8 cellular contexts compared by ENCODE assay signal in the genomic region with DNA sequence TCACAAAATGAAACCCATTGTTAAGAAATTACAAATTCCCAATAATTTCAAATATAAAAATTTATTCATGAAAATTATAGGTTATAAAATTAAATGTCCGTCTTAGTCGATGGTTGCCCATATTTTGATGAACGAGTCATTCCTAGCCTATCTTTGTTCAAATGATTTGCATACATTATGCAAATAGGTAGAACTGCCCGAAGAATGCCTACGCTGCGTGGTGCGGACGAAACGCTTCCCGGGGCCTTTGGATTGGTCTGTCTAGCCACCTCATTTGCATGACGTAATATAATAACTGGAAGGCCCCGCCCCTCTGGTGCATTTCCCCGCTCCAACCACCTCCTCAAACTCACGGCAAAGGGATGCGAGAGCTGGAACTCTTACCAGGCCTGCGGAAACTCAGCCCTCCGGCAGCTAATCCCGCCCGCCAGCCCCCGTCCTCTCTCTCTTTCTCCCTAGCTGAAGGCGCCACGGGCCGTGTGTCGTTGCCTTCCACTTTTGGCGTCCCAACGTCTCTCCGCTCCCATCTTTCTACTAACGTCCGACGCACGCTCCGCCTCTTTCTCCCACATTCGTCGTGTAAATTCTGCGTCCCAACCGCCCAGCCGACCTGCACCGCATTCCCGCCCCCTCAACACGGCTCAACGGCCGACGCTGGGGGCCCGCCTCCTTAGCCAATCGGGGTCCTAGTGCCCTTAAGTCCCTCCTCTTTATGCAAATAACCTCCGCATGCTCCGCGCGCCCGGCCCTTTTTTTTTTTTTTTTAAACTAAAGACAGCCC. TPM values are rescaled to one million over a fixed set of nuclear protein-coding genes. Genes with fewer than 3 reads are reported as not detected.
DNase-seq lines count a peak whose midpoint lies in the region; ATAC-seq and TF ChIP-seq lines count a peak whose summit lies in the region.

No MANE protein-coding gene starts in this region.

- peaks cover 26 to 42% (median 36%) of the 10 kb centered on the region in 11 experiments; a peak in 20 of 22 replicates for H4K20me1 ChIP-seq in BLaER1 treated with 17β-estradiol and CSF1 and Interleukin-3, amounts not matched to agents 10 nM and 100 nM

- no peaks in the 10 kb centered on the region for H3K27me3 ChIP-seq in BLaER1 treated with 17β-estradiol and CSF1 and Interleukin-3, amounts not matched to agents 10 nM and 100 nM
- H3K27me3 ChIP-seq in colonic mucosa (no peaks in the 10 kb centered on the region), layer of hippocampus (ENCODE audit: control insufficient read depth, insufficient read depth, low read length) (no peaks in the 10 kb centered on the region)

- peak overlapping the region; percentile 90 for H3K4me3 Mint-ChIP-seq in activated CD4-positive, alpha-beta T cell treated with anti-CD3 and anti-CD28 coated beads, Interleukin-2, amount 10 ng/mL, durations not matched to agents 24 days and 14 days

- DNase-seq in NCI-H526 (lab: John Stamatoyannopoulos, UW) (peak; percentile 98 to 99), colonic mucosa (peak; percentile 97)
- DNase-seq in activated CD4-positive, alpha-beta T cell treated with anti-CD3 and anti-CD28 coated beads, Interleukin-2, amount 10 ng/mL, durations not matched to agents 24 days and 14 days, result peak; percentile 99
- DNase-seq in stimulated activated CD4-positive, alpha-beta T cell treated with anti-CD3 and anti-CD28 coated beads, Interleukin-1b, Interleukin-23, amount 100 ng/mL, for 24 hours (ENCODE audit: low read depth in 4 of 4, low spot score in 1 of 4), result peak; percentile 84 to 96 (median 88)

- no peak for TF ChIP-seq CTCF in colonic mucosa (IDR thresholded peaks at IDR 0.05)

- peaks cover 46% of the 10 kb centered on the region for H3K4me1 Mint-ChIP-seq in activated CD4-positive, alpha-beta T cell treated with anti-CD3 and anti-CD28 coated beads, Interleukin-2, amount 10 ng/mL, durations not matched to agents 24 days and 14 days

- H3K4me1 ChIP-seq in BLaER1 treated with 17β-estradiol and CSF1 and Interleukin-3, amounts not matched to agents 10 nM and 100 nM, result peaks cover 35 to 72% (median 42%) of the 10 kb centered on the region in 10 experiments
- peaks cover 4% of the 10 kb centered on the region for H3K4me1 ChIP-seq in colonic mucosa

- H3K9me3 Mint-ChIP-seq in activated CD4-positive, alpha-beta T cell treated with anti-CD3 and anti-CD28 coated beads, Interleukin-2, amount 10 ng/mL, durations not matched to agents 24 days and 14 days, result no peaks in the 10 kb centered on the region

- peak overlapping the region; percentile 95 for H3K27ac Mint-ChIP-seq in activated CD4-positive, alpha-beta T cell treated with anti-CD3 and anti-CD28 coated beads, Interleukin-2, amount 10 ng/mL, durations not matched to agents 24 days and 14 days

- ATAC-seq in GM19328 (IDR thresholded peaks at IDR 0.05; ENCODE audit: unreplicated experiment), result peak; percentile 79
- peak; percentile 39 for ATAC-seq in HG03469 (IDR thresholded peaks at IDR 0.05; ENCODE audit: unreplicated experiment)

- peaks cover 20 to 36% (median 35%) of the 10 kb centered on the region in 11 experiments for H3K36me3 ChIP-seq in BLaER1 treated with 17β-estradiol and CSF1 and Interleukin-3, amounts not matched to agents 10 nM and 100 nM
- H3K36me3 ChIP-seq in colonic mucosa, result no peaks in the 10 kb centered on the region

- H3K36me3 Mint-ChIP-seq in activated CD4-positive, alpha-beta T cell treated with anti-CD3 and anti-CD28 coated beads, Interleukin-2, amount 10 ng/mL, durations not matched to agents 24 days and 14 days (ENCODE audit: low read depth), result peaks cover 53% of the 10 kb centered on the region

- intact Hi-C loops in activated CD4-positive, alpha-beta T cell treated with anti-CD3 and anti-CD28 coated beads, Interleukin-2, amount 10 ng/mL, durations not matched to agents 24 days and 14 days (cut with micrococcal nuclease), result loop anchor here (1.0 to 2.0 kb wide), 8 partner anchors 32 to 423 kb away; a partner anchor contains a TSS
- intact Hi-C loops in colonic mucosa (cut with DNase I), result loop anchor here (5.0 kb wide), 1 partner anchor 37 kb away; a partner anchor contains a TSS

- H3K4me3 ChIP-seq in BLaER1 treated with 17β-estradiol and CSF1 and Interleukin-3, amounts not matched to agents 10 nM and 100 nM, result peak overlapping the region; percentile 67 to 99 (median 94)
- peak overlapping the region; percentile 68 for H3K4me3 ChIP-seq in colonic mucosa

- H3K9ac ChIP-seq in BLaER1 treated with 17β-estradiol and CSF1 and Interleukin-3, amounts not matched to agents 10 nM and 100 nM, result peak overlapping the region; percentile 87 to 99 (median 99)
- H3K9ac ChIP-seq in colonic mucosa (ENCODE audit: low read depth in 2 of 2, low read length in 2 of 2), result peak overlapping the region; percentile 58 to 64

- no peaks in the 10 kb centered on the region for H3K27me3 Mint-ChIP-seq in activated CD4-positive, alpha-beta T cell treated with anti-CD3 and anti-CD28 coated beads, Interleukin-2, amount 10 ng/mL, durations not matched to agents 24 days and 14 days

- H3K9me3 ChIP-seq in BLaER1 treated with 17β-estradiol and CSF1 and Interleukin-3, amounts not matched to agents 10 nM and 100 nM (replicated peaks in 1 of 11), result no peaks in the 10 kb centered on the region
- no peaks in the 10 kb centered on the region for H3K9me3 ChIP-seq in colonic mucosa

- H3K4me2 ChIP-seq in BLaER1 treated with 17β-estradiol and CSF1 and Interleukin-3, amounts not matched to agents 10 nM and 100 nM, result peak overlapping the region; percentile 58 to 96 (median 75)

- H3K27ac ChIP-seq in BLaER1 treated with 17β-estradiol and CSF1 and Interleukin-3, amounts not matched to agents 10 nM and 100 nM, result peak overlapping the region; percentile 87 to 99 (median 98)
- H3K27ac ChIP-seq in colonic mucosa, result peak overlapping the region; percentile 93
- peak overlapping the region; percentile 94 for H3K27ac ChIP-seq in layer of hippocampus (ENCODE audit: low read depth, low read length)

RNA-seq across cellular contexts. Expression of a gene that starts 0.5 kb away (rescaled TPM):
- 290 and 303 TPM in 2 replicates for total RNA-seq in activated CD4-positive, alpha-beta T cell treated with anti-CD3 and anti-CD28 coated beads, Interleukin-2, amount 10 ng/mL, durations not matched to agents 24 days and 14 days
- 100 to 1,000 TPM; 107 to 171 TPM for total RNA-seq in colonic mucosa

RNA-seq across cellular contexts. Expression of a gene that starts 5.0 kb away (rescaled TPM):
- 68.2 and 69.6 TPM in 2 replicates for total RNA-seq in activated CD4-positive, alpha-beta T cell treated with anti-CD3 and anti-CD28 coated beads, Interleukin-2, amount 10 ng/mL, durations not matched to agents 24 days and 14 days
- 10 to 100 TPM in 1 of 2 donors, 1 to 10 TPM in 1; 5.0 to 20.7 TPM for total RNA-seq in colonic mucosa

RNA-seq across cellular contexts. Expression of a gene that starts 27.2 kb away (rescaled TPM):
- 12.2 and 14.5 TPM in 2 replicates for total RNA-seq in activated CD4-positive, alpha-beta T cell treated with anti-CD3 and anti-CD28 coated beads, Interleukin-2, amount 10 ng/mL, durations not matched to agents 24 days and 14 days
- under 1 TPM; 0.67 to 0.90 TPM for total RNA-seq in colonic mucosa

RNA-seq across cellular contexts. Expression of a gene that starts 32.5 kb away (rescaled TPM):
- total RNA-seq in activated CD4-positive, alpha-beta T cell treated with anti-CD3 and anti-CD28 coated beads, Interleukin-2, amount 10 ng/mL, durations not matched to agents 24 days and 14 days, result 324 and 342 TPM in 2 replicates
- 100 to 1,000 TPM; 266 to 337 TPM for total RNA-seq in colonic mucosa

RNA-seq across cellular contexts. Expression of a gene that starts 33.9 kb away (rescaled TPM):
- total RNA-seq in activated CD4-positive, alpha-beta T cell treated with anti-CD3 and anti-CD28 coated beads, Interleukin-2, amount 10 ng/mL, durations not matched to agents 24 days and 14 days, result 42.6 and 46.4 TPM in 2 replicates
- 1 to 10 TPM; 4.8 to 9.2 TPM for total RNA-seq in colonic mucosa

Comparison
In these comparisons a context has a peak if more than half of its experiments do, and no peak if none do; other contexts are left out.
1. Peak in every context shown above with its lines: DNase-seq, ATAC-seq, H3K4me3 ChIP-seq and H3K27ac ChIP-seq.